Comparison of ENCODE assay signal across 20 cellular contexts in genomic region chr2:79612999-79613398, GRCh38.
"Had no signal": no experiment of that assay in that cellular context is flagged by ENCODE, and none has a peak within 500 bp of the region (broad histone marks: within the 10 kb centered on the region; RNA-seq: fewer than 3 reads in every experiment).

No MANE protein-coding gene starts in this region.

- H3K4me1 ChIP-seq: colonic mucosa, gastrocnemius medialis, left lung, parathyroid adenoma had no signal

- ATAC-seq: activated CD4-positive, CD25-positive, alpha-beta regulatory T cell treated with anti-CD3 and anti-CD28 coated beads, Interleukin-2, amount 50 U/mL, for 24 hours; activated naive CD8-positive, alpha-beta T cell treated with anti-CD3 and anti-CD28 coated beads, Interleukin-2, amount 50 U/mL, for 24 hours; activated T-cell treated with anti-CD3 and anti-CD28 coated beads, Interleukin-2, amount 50 U/mL, for 4 hours; gastrocnemius medialis; left lung; sciatic nerve; stimulated activated naive B cell treated with anti-CD40 and anti-IgM and Interleukin-4, amounts not matched to agents 10 μg/mL and 1 μg/mL and 100 μg/mL, for 72 hours had no signal

- H3K79me2 ChIP-seq: parathyroid adenoma had no signal

- H3K9me3 ChIP-seq: colonic mucosa, gastrocnemius medialis, left lung, thoracic aorta had no signal

- FAIRE-seq: endometrium, kidney had no signal

- H2AFZ ChIP-seq: parathyroid adenoma had no signal

- H3K27me3 ChIP-seq: colonic mucosa, gastrocnemius medialis, left lung had no signal

- H3K36me3 ChIP-seq: colonic mucosa, gastrocnemius medialis, left lung, thoracic aorta had no signal

- H3K9ac ChIP-seq: parathyroid adenoma had no signal

- DNase-seq: activated CD4-positive, alpha-beta T cell treated with anti-CD3 and anti-CD28 coated beads, Interleukin-2, amount 50 U/mL, for 1 hour; activated CD8-positive, alpha-beta memory T cell treated with anti-CD3 and anti-CD28 coated beads, Interleukin-2, amount 50 U/mL, for 4 hours; activated naive CD4-positive, alpha-beta T cell treated with anti-CD3 and anti-CD28 coated beads, Interleukin-2, amount 10 ng/mL, durations not matched to agents 7 days and 5 days; activated naive CD8-positive, alpha-beta T cell treated with anti-CD3 and anti-CD28 coated beads, Interleukin-2, amount 50 U/mL, for 24 hours; activated T-cell treated with anti-CD3 and anti-CD28 coated beads, Interleukin-2, amount 50 U/mL, for 4 hours; anterior cingulate cortex; colonic mucosa; erythroblast; gastrocnemius medialis; head of caudate nucleus; kidney; left lung; midbrain; stimulated activated CD4-positive, alpha-beta T cell treated with anti-CD3 and anti-CD28 coated beads, Interleukin-4, amount 100 ng/mL, for 24 hours; stimulated activated naive B cell treated with anti-CD40 and anti-IgM and Interleukin-4, amounts not matched to agents 10 μg/mL and 1 μg/mL and 100 μg/mL, for 72 hours had no signal

- H3K27ac ChIP-seq: colonic mucosa, gastrocnemius medialis, left lung, parathyroid adenoma, thoracic aorta had no signal

- H3K4me3 ChIP-seq: colonic mucosa, gastrocnemius medialis, left lung, thoracic aorta had no signal
